Comparison of ENCODE assay signal across 2 cellular contexts in the genomic region with DNA sequence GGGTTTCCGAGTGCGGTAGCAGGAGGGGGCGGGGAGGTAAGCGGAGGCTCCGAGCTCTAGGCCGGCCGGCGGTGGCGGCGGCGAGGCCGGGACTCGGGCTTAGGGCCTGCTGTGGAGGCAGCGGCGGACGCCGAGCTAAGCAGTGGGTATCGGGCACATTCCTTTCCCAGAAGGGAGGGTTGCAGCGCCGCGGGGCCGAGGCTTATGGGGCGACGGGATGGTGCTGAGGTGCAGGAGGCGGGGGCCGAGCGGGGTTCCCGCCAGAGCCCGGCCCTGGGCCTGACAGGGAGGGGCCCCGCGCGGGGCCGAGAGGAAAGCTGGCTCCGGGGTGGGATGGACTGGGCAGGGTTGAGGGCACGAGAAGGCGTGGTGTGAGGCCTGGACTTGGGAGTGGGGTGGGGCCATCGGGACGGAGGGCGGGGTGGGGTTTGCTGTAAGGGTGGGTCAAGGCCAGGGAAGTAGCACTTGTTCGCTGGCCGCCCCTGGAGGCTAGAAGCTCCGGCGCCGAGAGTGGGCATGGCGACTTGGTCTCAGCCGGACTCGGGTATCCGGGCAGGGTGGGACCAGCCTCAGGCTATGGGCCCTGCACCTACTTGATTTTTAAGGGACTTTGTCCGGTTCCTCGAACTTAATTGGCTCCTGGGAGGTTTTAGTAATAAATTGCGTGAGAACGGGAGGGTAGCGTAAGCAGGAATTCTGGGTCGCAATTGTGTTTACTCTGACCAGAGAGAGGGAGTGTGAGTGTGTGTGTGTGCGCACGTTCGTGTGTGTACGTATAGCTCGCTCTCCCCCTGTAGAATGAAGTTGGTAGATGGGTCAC.
TF ChIP-seq lines count a peak whose summit lies in the region.

A gene with protein sequence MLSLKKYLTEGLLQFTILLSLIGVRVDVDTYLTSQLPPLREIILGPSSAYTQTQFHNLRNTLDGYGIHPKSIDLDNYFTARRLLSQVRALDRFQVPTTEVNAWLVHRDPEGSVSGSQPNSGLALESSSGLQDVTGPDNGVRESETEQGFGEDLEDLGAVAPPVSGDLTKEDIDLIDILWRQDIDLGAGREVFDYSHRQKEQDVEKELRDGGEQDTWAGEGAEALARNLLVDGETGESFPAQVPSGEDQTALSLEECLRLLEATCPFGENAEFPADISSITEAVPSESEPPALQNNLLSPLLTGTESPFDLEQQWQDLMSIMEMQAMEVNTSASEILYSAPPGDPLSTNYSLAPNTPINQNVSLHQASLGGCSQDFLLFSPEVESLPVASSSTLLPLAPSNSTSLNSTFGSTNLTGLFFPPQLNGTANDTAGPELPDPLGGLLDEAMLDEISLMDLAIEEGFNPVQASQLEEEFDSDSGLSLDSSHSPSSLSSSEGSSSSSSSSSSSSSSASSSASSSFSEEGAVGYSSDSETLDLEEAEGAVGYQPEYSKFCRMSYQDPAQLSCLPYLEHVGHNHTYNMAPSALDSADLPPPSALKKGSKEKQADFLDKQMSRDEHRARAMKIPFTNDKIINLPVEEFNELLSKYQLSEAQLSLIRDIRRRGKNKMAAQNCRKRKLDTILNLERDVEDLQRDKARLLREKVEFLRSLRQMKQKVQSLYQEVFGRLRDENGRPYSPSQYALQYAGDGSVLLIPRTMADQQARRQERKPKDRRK (plus strand): TSS at position 39 of the 820 bp plus-strand sequence. CDS start 2,760 bp downstream, outside the sequence.

TF ChIP-seq in A549, 52 proteins besides CTCF, POLR2A, EP300 and RAD21:
- TF ChIP-seq JUN (IDR thresholded peaks at IDR 0.05) (peak; percentile 80 to 96), HOXA7 (CRISPR knock-in tag; IDR thresholded peaks at IDR 0.05) (no peak), NR3C1 (IDR thresholded peaks at IDR 0.05) (no peak), PHF8 (IDR thresholded peaks at IDR 0.05; ENCODE audit: borderline replicate concordance, low read depth) (peak; percentile 77), TP53 (CRISPR knock-in tag; IDR thresholded peaks at IDR 0.05) (0 out of 2 replicates have a peak, but pooled peaks have one; percentile 57), FOXS1 (CRISPR knock-in tag; IDR thresholded peaks at IDR 0.05) (no peak), KDM5A (IDR thresholded peaks at IDR 0.05) (no peak), FOSB (CRISPR knock-in tag; IDR thresholded peaks at IDR 0.05) (no peak), CHD4 (IDR thresholded peaks at IDR 0.05; ENCODE audit: borderline replicate concordance) (no peak), EHF (CRISPR knock-in tag; IDR thresholded peaks at IDR 0.05) (no peak), FOSL2 (IDR thresholded peaks at IDR 0.05) (no peak), FOSL2 (CRISPR knock-in tag; IDR thresholded peaks at IDR 0.05) (no peak), TFCP2L1 (CRISPR knock-in tag; IDR thresholded peaks at IDR 0.05) (peak; percentile 95), ZC3H11A (IDR thresholded peaks at IDR 0.05) (no peak), RNF2 (IDR thresholded peaks at IDR 0.05; ENCODE audit: borderline replicate concordance, low read depth) (no peak)
- TF ChIP-seq, protein P1, sequence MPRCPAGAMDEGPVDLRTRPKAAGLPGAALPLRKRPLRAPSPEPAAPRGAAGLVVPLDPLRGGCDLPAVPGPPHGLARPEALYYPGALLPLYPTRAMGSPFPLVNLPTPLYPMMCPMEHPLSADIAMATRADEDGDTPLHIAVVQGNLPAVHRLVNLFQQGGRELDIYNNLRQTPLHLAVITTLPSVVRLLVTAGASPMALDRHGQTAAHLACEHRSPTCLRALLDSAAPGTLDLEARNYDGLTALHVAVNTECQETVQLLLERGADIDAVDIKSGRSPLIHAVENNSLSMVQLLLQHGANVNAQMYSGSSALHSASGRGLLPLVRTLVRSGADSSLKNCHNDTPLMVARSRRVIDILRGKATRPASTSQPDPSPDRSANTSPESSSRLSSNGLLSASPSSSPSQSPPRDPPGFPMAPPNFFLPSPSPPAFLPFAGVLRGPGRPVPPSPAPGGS (IDR thresholded peaks at IDR 0.05) = peak; percentile 72
- TF ChIP-seq, protein P2, sequence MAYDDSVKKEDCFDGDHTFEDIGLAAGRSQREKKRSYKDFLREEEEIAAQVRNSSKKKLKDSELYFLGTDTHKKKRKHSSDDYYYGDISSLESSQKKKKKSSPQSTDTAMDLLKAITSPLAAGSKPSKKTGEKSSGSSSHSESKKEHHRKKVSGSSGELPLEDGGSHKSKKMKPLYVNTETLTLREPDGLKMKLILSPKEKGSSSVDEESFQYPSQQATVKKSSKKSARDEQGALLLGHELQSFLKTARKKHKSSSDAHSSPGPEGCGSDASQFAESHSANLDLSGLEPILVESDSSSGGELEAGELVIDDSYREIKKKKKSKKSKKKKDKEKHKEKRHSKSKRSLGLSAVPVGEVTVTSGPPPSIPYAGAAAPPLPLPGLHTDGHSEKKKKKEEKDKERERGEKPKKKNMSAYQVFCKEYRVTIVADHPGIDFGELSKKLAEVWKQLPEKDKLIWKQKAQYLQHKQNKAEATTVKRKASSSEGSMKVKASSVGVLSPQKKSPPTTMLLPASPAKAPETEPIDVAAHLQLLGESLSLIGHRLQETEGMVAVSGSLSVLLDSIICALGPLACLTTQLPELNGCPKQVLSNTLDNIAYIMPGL (CRISPR knock-in tag; IDR thresholded peaks at IDR 0.05; ENCODE audit: borderline replicate concordance) = peak; percentile 90; the same call in 1 of the 2 replicates

TF ChIP-seq in H1, 55 proteins besides CTCF, POLR2A, EP300 and RAD21 (continues in another document):
- no peak for TF ChIP-seq NRF1 (IDR thresholded peaks at IDR 0.05; ENCODE audit: low read depth, low read length)
- TF ChIP-seq CTBP2 (IDR thresholded peaks at IDR 0.05; ENCODE audit: borderline replicate concordance, insufficient read depth, insufficient read length, low read length) = no peak
- no peak for TF ChIP-seq HDAC6 (IDR thresholded peaks at IDR 0.05; ENCODE audit: low read depth, low read length)
- peak; percentile 92 for TF ChIP-seq POLR2AphosphoS5 (IDR thresholded peaks at IDR 0.05; ENCODE audit: low read depth, low read length)
- no peak for TF ChIP-seq FOSL1 (IDR thresholded peaks at IDR 0.05; ENCODE audit: insufficient read depth, low read depth, low read length)
- no peak for TF ChIP-seq RNF2 (IDR thresholded peaks at IDR 0.05; ENCODE audit: borderline replicate concordance, low read depth, low read length, missing control alignments, poor library complexity, severe bottlenecking)
- no peak for TF ChIP-seq TAF7 (optimal IDR thresholded peaks at IDR 0.05; ENCODE audit: borderline replicate concordance, low read depth, low read length)
- peak in 1 of 2 experiments; percentile 61; a peak in 2 of 4 replicates for TF ChIP-seq SIN3A (conservative IDR thresholded peaks at IDR 0.05 in 1 of 2, IDR thresholded peaks at IDR 0.05 in 1 of 2; ENCODE audit: low read depth in 1 of 2, low read length in 2 of 2)
- peak; percentile 91 for TF ChIP-seq TAF1 (IDR thresholded peaks at IDR 0.05; ENCODE audit: low read depth, low read length)
- no peak for TF ChIP-seq SAP30 (IDR thresholded peaks at IDR 0.05; ENCODE audit: insufficient read depth, insufficient replicate concordance, low read length)
- TF ChIP-seq, protein P3, sequence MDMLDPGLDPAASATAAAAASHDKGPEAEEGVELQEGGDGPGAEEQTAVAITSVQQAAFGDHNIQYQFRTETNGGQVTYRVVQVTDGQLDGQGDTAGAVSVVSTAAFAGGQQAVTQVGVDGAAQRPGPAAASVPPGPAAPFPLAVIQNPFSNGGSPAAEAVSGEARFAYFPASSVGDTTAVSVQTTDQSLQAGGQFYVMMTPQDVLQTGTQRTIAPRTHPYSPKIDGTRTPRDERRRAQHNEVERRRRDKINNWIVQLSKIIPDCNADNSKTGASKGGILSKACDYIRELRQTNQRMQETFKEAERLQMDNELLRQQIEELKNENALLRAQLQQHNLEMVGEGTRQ (IDR thresholded peaks at IDR 0.05; ENCODE audit: low read length) = no peak
- no peak for TF ChIP-seq GTF2F1 (IDR thresholded peaks at IDR 0.05; ENCODE audit: borderline replicate concordance, low read depth, low read length)
- TF ChIP-seq TCF12 (IDR thresholded peaks at IDR 0.05; ENCODE audit: low read depth, low read length) = no peak
- no peak for TF ChIP-seq JUND (IDR thresholded peaks at IDR 0.05; ENCODE audit: low read length)
- no peak for TF ChIP-seq RXRA (IDR thresholded peaks at IDR 0.05; ENCODE audit: insufficient read depth, low read depth, low read length)
- no peak for TF ChIP-seq ZNF274 (IDR thresholded peaks at IDR 0.05; ENCODE audit: borderline replicate concordance, extremely low read depth, low read length)
- TF ChIP-seq CBX5 (IDR thresholded peaks at IDR 0.05; ENCODE audit: low read depth, low read length) = no peak
- TF ChIP-seq, protein P4, sequence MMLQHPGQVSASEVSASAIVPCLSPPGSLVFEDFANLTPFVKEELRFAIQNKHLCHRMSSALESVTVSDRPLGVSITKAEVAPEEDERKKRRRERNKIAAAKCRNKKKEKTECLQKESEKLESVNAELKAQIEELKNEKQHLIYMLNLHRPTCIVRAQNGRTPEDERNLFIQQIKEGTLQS (IDR thresholded peaks at IDR 0.05; ENCODE audit: insufficient read depth, low read depth, low read length) = no peak
- TF ChIP-seq, protein P5, sequence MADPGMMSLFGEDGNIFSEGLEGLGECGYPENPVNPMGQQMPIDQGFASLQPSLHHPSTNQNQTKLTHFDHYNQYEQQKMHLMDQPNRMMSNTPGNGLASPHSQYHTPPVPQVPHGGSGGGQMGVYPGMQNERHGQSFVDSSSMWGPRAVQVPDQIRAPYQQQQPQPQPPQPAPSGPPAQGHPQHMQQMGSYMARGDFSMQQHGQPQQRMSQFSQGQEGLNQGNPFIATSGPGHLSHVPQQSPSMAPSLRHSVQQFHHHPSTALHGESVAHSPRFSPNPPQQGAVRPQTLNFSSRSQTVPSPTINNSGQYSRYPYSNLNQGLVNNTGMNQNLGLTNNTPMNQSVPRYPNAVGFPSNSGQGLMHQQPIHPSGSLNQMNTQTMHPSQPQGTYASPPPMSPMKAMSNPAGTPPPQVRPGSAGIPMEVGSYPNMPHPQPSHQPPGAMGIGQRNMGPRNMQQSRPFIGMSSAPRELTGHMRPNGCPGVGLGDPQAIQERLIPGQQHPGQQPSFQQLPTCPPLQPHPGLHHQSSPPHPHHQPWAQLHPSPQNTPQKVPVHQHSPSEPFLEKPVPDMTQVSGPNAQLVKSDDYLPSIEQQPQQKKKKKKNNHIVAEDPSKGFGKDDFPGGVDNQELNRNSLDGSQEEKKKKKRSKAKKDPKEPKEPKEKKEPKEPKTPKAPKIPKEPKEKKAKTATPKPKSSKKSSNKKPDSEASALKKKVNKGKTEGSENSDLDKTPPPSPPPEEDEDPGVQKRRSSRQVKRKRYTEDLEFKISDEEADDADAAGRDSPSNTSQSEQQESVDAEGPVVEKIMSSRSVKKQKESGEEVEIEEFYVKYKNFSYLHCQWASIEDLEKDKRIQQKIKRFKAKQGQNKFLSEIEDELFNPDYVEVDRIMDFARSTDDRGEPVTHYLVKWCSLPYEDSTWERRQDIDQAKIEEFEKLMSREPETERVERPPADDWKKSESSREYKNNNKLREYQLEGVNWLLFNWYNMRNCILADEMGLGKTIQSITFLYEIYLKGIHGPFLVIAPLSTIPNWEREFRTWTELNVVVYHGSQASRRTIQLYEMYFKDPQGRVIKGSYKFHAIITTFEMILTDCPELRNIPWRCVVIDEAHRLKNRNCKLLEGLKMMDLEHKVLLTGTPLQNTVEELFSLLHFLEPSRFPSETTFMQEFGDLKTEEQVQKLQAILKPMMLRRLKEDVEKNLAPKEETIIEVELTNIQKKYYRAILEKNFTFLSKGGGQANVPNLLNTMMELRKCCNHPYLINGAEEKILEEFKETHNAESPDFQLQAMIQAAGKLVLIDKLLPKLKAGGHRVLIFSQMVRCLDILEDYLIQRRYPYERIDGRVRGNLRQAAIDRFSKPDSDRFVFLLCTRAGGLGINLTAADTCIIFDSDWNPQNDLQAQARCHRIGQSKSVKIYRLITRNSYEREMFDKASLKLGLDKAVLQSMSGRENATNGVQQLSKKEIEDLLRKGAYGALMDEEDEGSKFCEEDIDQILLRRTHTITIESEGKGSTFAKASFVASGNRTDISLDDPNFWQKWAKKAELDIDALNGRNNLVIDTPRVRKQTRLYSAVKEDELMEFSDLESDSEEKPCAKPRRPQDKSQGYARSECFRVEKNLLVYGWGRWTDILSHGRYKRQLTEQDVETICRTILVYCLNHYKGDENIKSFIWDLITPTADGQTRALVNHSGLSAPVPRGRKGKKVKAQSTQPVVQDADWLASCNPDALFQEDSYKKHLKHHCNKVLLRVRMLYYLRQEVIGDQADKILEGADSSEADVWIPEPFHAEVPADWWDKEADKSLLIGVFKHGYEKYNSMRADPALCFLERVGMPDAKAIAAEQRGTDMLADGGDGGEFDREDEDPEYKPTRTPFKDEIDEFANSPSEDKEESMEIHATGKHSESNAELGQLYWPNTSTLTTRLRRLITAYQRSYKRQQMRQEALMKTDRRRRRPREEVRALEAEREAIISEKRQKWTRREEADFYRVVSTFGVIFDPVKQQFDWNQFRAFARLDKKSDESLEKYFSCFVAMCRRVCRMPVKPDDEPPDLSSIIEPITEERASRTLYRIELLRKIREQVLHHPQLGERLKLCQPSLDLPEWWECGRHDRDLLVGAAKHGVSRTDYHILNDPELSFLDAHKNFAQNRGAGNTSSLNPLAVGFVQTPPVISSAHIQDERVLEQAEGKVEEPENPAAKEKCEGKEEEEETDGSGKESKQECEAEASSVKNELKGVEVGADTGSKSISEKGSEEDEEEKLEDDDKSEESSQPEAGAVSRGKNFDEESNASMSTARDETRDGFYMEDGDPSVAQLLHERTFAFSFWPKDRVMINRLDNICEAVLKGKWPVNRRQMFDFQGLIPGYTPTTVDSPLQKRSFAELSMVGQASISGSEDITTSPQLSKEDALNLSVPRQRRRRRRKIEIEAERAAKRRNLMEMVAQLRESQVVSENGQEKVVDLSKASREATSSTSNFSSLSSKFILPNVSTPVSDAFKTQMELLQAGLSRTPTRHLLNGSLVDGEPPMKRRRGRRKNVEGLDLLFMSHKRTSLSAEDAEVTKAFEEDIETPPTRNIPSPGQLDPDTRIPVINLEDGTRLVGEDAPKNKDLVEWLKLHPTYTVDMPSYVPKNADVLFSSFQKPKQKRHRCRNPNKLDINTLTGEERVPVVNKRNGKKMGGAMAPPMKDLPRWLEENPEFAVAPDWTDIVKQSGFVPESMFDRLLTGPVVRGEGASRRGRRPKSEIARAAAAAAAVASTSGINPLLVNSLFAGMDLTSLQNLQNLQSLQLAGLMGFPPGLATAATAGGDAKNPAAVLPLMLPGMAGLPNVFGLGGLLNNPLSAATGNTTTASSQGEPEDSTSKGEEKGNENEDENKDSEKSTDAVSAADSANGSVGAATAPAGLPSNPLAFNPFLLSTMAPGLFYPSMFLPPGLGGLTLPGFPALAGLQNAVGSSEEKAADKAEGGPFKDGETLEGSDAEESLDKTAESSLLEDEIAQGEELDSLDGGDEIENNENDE (IDR thresholded peaks at IDR 0.05; ENCODE audit: insufficient replicate concordance, low read length) = no peak
- no peak for TF ChIP-seq TEAD4 (IDR thresholded peaks at IDR 0.05; ENCODE audit: low read depth, low read length)
- TF ChIP-seq SP4 (IDR thresholded peaks at IDR 0.05; ENCODE audit: low read length) = no peak
- no peak for TF ChIP-seq POU5F1 (IDR thresholded peaks at IDR 0.05; ENCODE audit: low read depth, low read length)
- no peak for TF ChIP-seq KDM5A (IDR thresholded peaks at IDR 0.05; ENCODE audit: low read length)
- TF ChIP-seq GABPA (IDR thresholded peaks at IDR 0.05; ENCODE audit: borderline replicate concordance, insufficient read depth, low read length) = no peak
- TF ChIP-seq CREB1 (IDR thresholded peaks at IDR 0.05) = no peak
- no peak for TF ChIP-seq HDAC2 (IDR thresholded peaks at IDR 0.05; ENCODE audit: borderline replicate concordance in 1 of 2, low read depth in 2 of 2, low read length in 2 of 2)
- TF ChIP-seq, protein P6, sequence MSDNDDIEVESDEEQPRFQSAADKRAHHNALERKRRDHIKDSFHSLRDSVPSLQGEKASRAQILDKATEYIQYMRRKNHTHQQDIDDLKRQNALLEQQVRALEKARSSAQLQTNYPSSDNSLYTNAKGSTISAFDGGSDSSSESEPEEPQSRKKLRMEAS (IDR thresholded peaks at IDR 0.05) = no peak; the same call in 1 of the 2 replicates
